In genomic region chr19:49836176-49837008, GRCh38 we compare ENCODE assay signal across 18 cellular contexts. TPM values are rescaled to one million over a fixed set of nuclear protein-coding genes. Genes with fewer than 3 reads are reported as not detected.
A peak's percentile ranks its signal among the peaks of the same experiment; 100 is the strongest.
DNase-seq lines count a peak whose midpoint lies in the region; ATAC-seq, FAIRE-seq and TF ChIP-seq lines count a peak whose summit lies in the region.
"Had no signal": no experiment of that assay in that cellular context is flagged by ENCODE, and none has a peak within 500 bp of the region (broad histone marks: within the 10 kb centered on the region; RNA-seq: fewer than 3 reads in every experiment).

No MANE protein-coding gene starts in this region.

- ATAC-seq in HCT116, result peak; percentile 49
- no peak for ATAC-seq in GM12878
- ATAC-seq in gastrocnemius medialis, result no peak
- ATAC-seq in heart right ventricle, result no peak
- ATAC-seq in activated naive CD4-positive, alpha-beta T cell treated with anti-CD3 and anti-CD28 coated beads, Interleukin-2, amount 50 U/mL, for 72 hours, result no peak

- H3K79me2 ChIP-seq in HCT116 (ENCODE audit: insufficient read depth, low read length), result no peaks in the 10 kb centered on the region
- H3K79me2 ChIP-seq in GM12878 (ENCODE audit: control insufficient read depth, insufficient read depth, low read length), result no peaks in the 10 kb centered on the region

- POLR2A ChIA-PET in HCT116 (lab: Charles Lee) (no interaction called here), GM12878 (lab: Charles Lee) (interaction anchor here (0.6 kb wide), 1 partner anchor 21 kb away, joined by 3 read pairs; no protein-coding TSS in a partner anchor)

- H2AFZ ChIP-seq in HCT116 (ENCODE audit: low read depth, low read length, poor library complexity, severe bottlenecking) (no peak overlapping the region), GM12878 (ENCODE audit: control insufficient read depth, low read depth, low read length) (no peak overlapping the region)

- H3K9ac ChIP-seq in HCT116 (ENCODE audit: low read length) (no peak overlapping the region), GM12878 (ENCODE audit: control insufficient read depth, insufficient read depth, low read length) (no peak overlapping the region)
- H3K9ac ChIP-seq: BLaER1 had no signal

- 97% methylated on average over 17 of the region's 20 CpGs for WGBS in GM12878 (ENCODE audit: insufficient coverage, insufficient replicate concordance, low lambda C conversion rate, missing lambda C conversion rate)
- WGBS in heart right ventricle, 2 donors, result 93 to 94% methylated on average over 20 of the region's 20 CpGs

- H3K9me3 ChIP-seq in HCT116 (ENCODE audit: control insufficient read depth in 1 of 2, insufficient read depth in 1 of 2, low read depth in 1 of 2, low read length in 2 of 2) (no peaks in the 10 kb centered on the region), GM12878 (replicated peaks; ENCODE audit: control insufficient read depth, insufficient read depth, low read length) (no peaks in the 10 kb centered on the region), gastrocnemius medialis (no peaks in the 10 kb centered on the region), heart right ventricle (no peaks in the 10 kb centered on the region)
- H3K9me3 ChIP-seq: BLaER1 had no signal

- TF ChIP-seq CTCF in HCT116 (IDR thresholded peaks at IDR 0.05 in 2 of 3, conservative IDR thresholded peaks at IDR 0.05 in 1 of 3; ENCODE audit: borderline replicate concordance in 1 of 3, insufficient read depth in 1 of 3, low read depth in 2 of 3, low read length in 2 of 3) (no peak), GM12878 (IDR thresholded peaks at IDR 0.05 in 2 of 3, conservative IDR thresholded peaks at IDR 0.05 in 1 of 3; ENCODE audit: control insufficient read depth in 2 of 3, extremely low read depth in 1 of 3, insufficient read depth in 1 of 3, low read depth in 3 of 3, low read length in 3 of 3) (no peak), gastrocnemius medialis (IDR thresholded peaks at IDR 0.05 in 4 of 5, conservative IDR thresholded peaks at IDR 0.05 in 1 of 5) (no peak), heart right ventricle (IDR thresholded peaks at IDR 0.05) (no peak)

- RAD21 ChIA-PET in HCT116 (lab: Charles Lee; ENCODE audit: low non-redundant PET in 1 of 2, low total read pairs in 2 of 2, uncharacterized antibody in 2 of 2, unreplicated experiment in 2 of 2) (no interaction called here), GM12878 (lab: Charles Lee; ENCODE audit: unreplicated experiment) (no interaction called here)

- H3K9me3 Mint-ChIP-seq in activated naive CD4-positive, alpha-beta T cell treated with anti-CD3 and anti-CD28 coated beads, Interleukin-2, amount 50 U/mL, for 72 hours, result no peaks in the 10 kb centered on the region

- H3K9me2 ChIP-seq in HCT116 (ENCODE audit: insufficient read depth), result no peaks in the 10 kb centered on the region

- H3K27me3 ChIP-seq in HCT116 (ENCODE audit: insufficient read depth, low read length) (no peaks in the 10 kb centered on the region), GM12878 (replicated peaks in 1 of 2; ENCODE audit: control insufficient read depth in 2 of 2, insufficient read depth in 2 of 2, low read length in 1 of 2) (no peaks in the 10 kb centered on the region), gastrocnemius medialis (no peaks in the 10 kb centered on the region), heart right ventricle (no peaks in the 10 kb centered on the region)
- H3K27me3 ChIP-seq: BLaER1 had no signal

- TF ChIP-seq POLR2A in HCT116 (IDR thresholded peaks at IDR 0.05; ENCODE audit: borderline replicate concordance, extremely low read depth, insufficient read depth, insufficient read length) (no peak), GM12878 (IDR thresholded peaks at IDR 0.05; ENCODE audit: low read depth, low read length) (no peak; the same call in 1 of the 2 replicates), gastrocnemius medialis (IDR thresholded peaks at IDR 0.05) (no peak)

- no TSS peak for BruUV-seq in HCT116 (replicated peaks; lab: Mats Ljungman, UMichigan)
- no TSS peak for BruUV-seq in GM12878 (replicated peaks; lab: Mats Ljungman, UMichigan)

- no peak for DNase-seq in HCT116 (ENCODE audit: low read depth, low spot score)
- DNase-seq in GM12878 (ENCODE audit: low read depth, low spot score), result no peak
- no peak for DNase-seq in gastrocnemius medialis
- DNase-seq in stimulated activated naive CD4-positive, alpha-beta T cell (lab: John Stamatoyannopoulos, UW), result no peak
- DNase-seq in heart right ventricle, result no peak
- DNase-seq in activated naive CD4-positive, alpha-beta T cell treated with anti-CD3 and anti-CD28 coated beads, Interleukin-2, amount 50 U/mL, for 72 hours (ENCODE audit: low spot score in 2 of 2), result no peak
- DNase-seq: Calu3; CD4-positive, alpha-beta memory T cell; EL; HCEC 1CT; KG1; NCI-H187 treated with DMSO at 0.1 percent for 48 hours; NCI-H345; NCI-H524 treated with DMSO at 0.1 percent for 48 hours; RPMI8226 had no signal

- no peak overlapping the region for H3K4me2 ChIP-seq in HCT116 (ENCODE audit: low read length)
- H3K4me2 ChIP-seq in GM12878 (ENCODE audit: control insufficient read depth, insufficient read depth), result no peak overlapping the region
- H3K4me2 ChIP-seq: BLaER1 had no signal

- FAIRE-seq in GM12878 (lab: Jason Lieb, UNC), result no peak
- FAIRE-seq: GM12891, GM19239 had no signal

- TF ChIP-seq RAD21 in HCT116 (IDR thresholded peaks at IDR 0.05; ENCODE audit: low read depth), result no peak
- TF ChIP-seq RAD21 in GM12878 (IDR thresholded peaks at IDR 0.05; ENCODE audit: insufficient read depth, low read depth, low read length), result no peak

- no peaks in the 10 kb centered on the region for H4K20me1 ChIP-seq in HCT116 (ENCODE audit: insufficient read depth)
- no peaks in the 10 kb centered on the region for H4K20me1 ChIP-seq in GM12878 (ENCODE audit: control insufficient read depth, insufficient read depth)

- peak overlapping the region in 1 of 2 donors; percentile 39 for H3K27ac Mint-ChIP-seq in activated naive CD4-positive, alpha-beta T cell treated with anti-CD3 and anti-CD28 coated beads, Interleukin-2, amount 50 U/mL, for 72 hours

- H3K27ac ChIP-seq in HCT116 (ENCODE audit: low read depth, low read length), result no peak overlapping the region
- no peak overlapping the region for H3K27ac ChIP-seq in GM12878 (ENCODE audit: control insufficient read depth, insufficient read depth)
- peak overlapping the region; percentile 94 to 96 (median 94) for H3K27ac ChIP-seq in gastrocnemius medialis
- no peak overlapping the region for H3K27ac ChIP-seq in heart right ventricle
- H3K27ac ChIP-seq: BLaER1 had no signal

- TF ChIP-seq EP300 in GM12878 (IDR thresholded peaks at IDR 0.05; ENCODE audit: borderline replicate concordance in 1 of 2, control insufficient read depth in 1 of 2, low read depth in 2 of 2, low read length in 2 of 2), result no peak

- H3K4me3 ChIP-seq in HCT116 (replicated peaks in 1 of 2; ENCODE audit: low read depth in 1 of 2, low read length in 2 of 2) (no peak overlapping the region), GM12878 (no peak overlapping the region), gastrocnemius medialis (no peak overlapping the region), heart right ventricle (no peak overlapping the region)
- H3K4me3 ChIP-seq: BLaER1 had no signal

- no peaks in the 10 kb centered on the region for H3K4me1 ChIP-seq in HCT116 (ENCODE audit: control insufficient read depth in 1 of 2, insufficient read depth in 2 of 2, low read length in 2 of 2)
- no peaks in the 10 kb centered on the region for H3K4me1 ChIP-seq in GM12878 (ENCODE audit: control insufficient read depth, insufficient read depth, low read length)
- peaks cover 21 to 26% of the 10 kb centered on the region in 2 donors for H3K4me1 ChIP-seq in gastrocnemius medialis
- peaks cover 0 to 17% (median 0%) of the 10 kb centered on the region in 9 donors for H3K4me1 ChIP-seq in heart right ventricle

- H3K36me3 Mint-ChIP-seq in activated naive CD4-positive, alpha-beta T cell treated with anti-CD3 and anti-CD28 coated beads, Interleukin-2, amount 50 U/mL, for 72 hours, result peaks cover 4 to 12% of the 10 kb centered on the region in 2 donors

- in situ Hi-C loops in GM12878 (cut with MboI), result no loop called here
- in situ Hi-C loops in gastrocnemius medialis (cut with MboI; ENCODE audit: low sequenced_read_pairs in 4 of 4), result no loop called here

- SMC1A ChIA-PET in GM12878 (lab: Charles Lee; ENCODE audit: uncharacterized antibody, unreplicated experiment), result no interaction called here

- H3K36me3 ChIP-seq in HCT116 (ENCODE audit: control insufficient read depth in 1 of 2, insufficient read depth in 2 of 2, low read length in 2 of 2), result peaks cover 34 to 49% of the 10 kb centered on the region in 2 experiments
- H3K36me3 ChIP-seq in GM12878 (ENCODE audit: control insufficient read depth in 2 of 2, insufficient read depth in 2 of 2, low read length in 1 of 2), result peaks cover 19 to 27% of the 10 kb centered on the region in 2 experiments
- H3K36me3 ChIP-seq in gastrocnemius medialis, result peaks cover 0 to 81% of the 10 kb centered on the region in 2 donors
- H3K36me3 ChIP-seq in heart right ventricle, result peaks cover 0 to 98% (median 63%) of the 10 kb centered on the region in 9 donors

- intact Hi-C loops in HCT116 (cut with micrococcal nuclease), result no loop called here
- intact Hi-C loops in GM12878 (cut with micrococcal nuclease; ENCODE audit: unreplicated experiment), result no loop called here
- intact Hi-C loops in gastrocnemius medialis (cut with DNase I; ENCODE audit: low total_unique reads), result no loop called here
- intact Hi-C loops in heart right ventricle (cut with DNase I), result loop anchor here in 1 of 10 donors (10.0 kb wide), 1 partner anchor 1238 kb away; no protein-coding TSS in a partner anchor

- CTCF ChIA-PET in HCT116 (lab: Charles Lee), result no interaction called here
- CTCF ChIA-PET in GM12878 (lab: Yijun Ruan, JAX), result interaction anchor here (1.2 kb wide), 1 partner anchor 102 kb away, joined by 3 read pairs; no protein-coding TSS in a partner anchor

RNA-seq across cellular contexts. Expression of gene PTOV1, which starts 14.6 kb away (rescaled TPM):
- total RNA-seq in HCT116 (2021; ENCODE audit: unreplicated experiment), result 236 TPM
- 179 and 183 TPM in 2 replicates for polyA plus RNA-seq in HCT116 (2012)
- total RNA-seq in GM12878 (2013; cell fraction: nucleolus; rRNA removed), result 58.2 and 66.1 TPM in 2 replicates
- 28.7 and 36.6 TPM in 2 replicates for total RNA-seq in GM12878 (2014; rRNA removed)
- total RNA-seq in GM12878 (2014; rRNA removed; fragmentation: Illumina TruSeq; extraction: Trizol), result 17.8 and 18.1 TPM in 2 replicates
- total RNA-seq in GM12878 (2021), result 76.7 and 83.5 TPM in 2 replicates
- polyA plus RNA-seq in GM12878 (2011; ENCODE audit: low read depth), result 30.2 TPM
- 13.2 and 23.4 TPM in 2 replicates for polyA plus RNA-seq in GM12878 (2011; rRNA removed)
- 27.6 and 37.3 TPM in 2 replicates for polyA plus RNA-seq in GM12878 (2011; cell fraction: cytosol; rRNA removed)
- 211 and 220 TPM in 2 replicates for polyA plus RNA-seq in GM12878 (2011; cell fraction: nucleus; rRNA removed)
- 65.8 and 71.6 TPM in 2 replicates for polyA plus RNA-seq in GM12878 (2012)
- polyA plus RNA-seq in GM12878 (2014; fragmentation: Illumina TruSeq; extraction: Trizol), result 3.6 and 21.2 TPM in 2 replicates
- 10 to 100 TPM in 1 of 2 experiments, 1 to 10 TPM in 1; 3.2 to 10.6 TPM for polyA plus RNA-seq in GM12878 (2014; fragmentation: Nextera tagmentation; extraction: Ambion mirVana)
- polyA plus RNA-seq in GM12878 (2014; rRNA removed), result 38.1 and 41.5 TPM in 2 replicates
- 10 to 100 TPM; 14.8 to 45.0 TPM for polyA plus RNA-seq in GM12878 (2016; fragmentation: Nextera tagmentation; extraction: Ambion mirVana)
- 23.6 and 59.2 TPM in 2 replicates for polyA minus RNA-seq in GM12878 (2011; rRNA and poly(A)+ RNA removed)
- 23.4 and 35.5 TPM in 2 replicates for polyA minus RNA-seq in GM12878 (2011; cell fraction: cytosol; rRNA and poly(A)+ RNA removed)
- 46.5 and 68.3 TPM in 2 replicates for polyA minus RNA-seq in GM12878 (2011; cell fraction: nucleus; rRNA and poly(A)+ RNA removed)
- 10 to 100 TPM; 77.6 to 88.2 (median 87.0) TPM for total RNA-seq in gastrocnemius medialis
- 100 to 1,000 TPM in 3 of 10 donors, 10 to 100 TPM in 7; 67.8 to 137 (median 90.0) TPM for total RNA-seq in heart right ventricle
- polyA plus RNA-seq in heart right ventricle, result 100 to 1,000 TPM; 107 to 220 TPM
- total RNA-seq in activated naive CD4-positive, alpha-beta T cell treated with anti-CD3 and anti-CD28 coated beads, Interleukin-2, amount 50 U/mL, for 72 hours, result 100 to 1,000 TPM; 110 TPM

RNA-seq across cellular contexts. Expression of gene MED25, which starts 18.3 kb away (rescaled TPM):
- total RNA-seq in HCT116 (2021; ENCODE audit: unreplicated experiment), result 77.7 TPM
- 56.6 and 62.7 TPM in 2 replicates for polyA plus RNA-seq in HCT116 (2012)
- total RNA-seq in GM12878 (2013; cell fraction: nucleolus; rRNA removed), result 48.8 and 55.5 TPM in 2 replicates
- 12.8 and 15.6 TPM in 2 replicates for total RNA-seq in GM12878 (2014; rRNA removed)
- total RNA-seq in GM12878 (2014; rRNA removed; fragmentation: Illumina TruSeq; extraction: Trizol), result 8.0 and 8.2 TPM in 2 replicates
- 49.5 and 53.9 TPM in 2 replicates for total RNA-seq in GM12878 (2021)
- polyA plus RNA-seq in GM12878 (2011; ENCODE audit: low read depth), result 23.8 TPM
- 12.6 and 15.5 TPM in 2 replicates for polyA plus RNA-seq in GM12878 (2011; rRNA removed)
- polyA plus RNA-seq in GM12878 (2011; cell fraction: cytosol; rRNA removed), result 14.4 and 17.5 TPM in 2 replicates
- 104 and 107 TPM in 2 replicates for polyA plus RNA-seq in GM12878 (2011; cell fraction: nucleus; rRNA removed)
- polyA plus RNA-seq in GM12878 (2012), result 37.8 and 50.2 TPM in 2 replicates
- polyA plus RNA-seq in GM12878 (2014; fragmentation: Illumina TruSeq; extraction: Trizol), result 14.3 and 32.4 TPM in 2 replicates
- polyA plus RNA-seq in GM12878 (2014; fragmentation: Nextera tagmentation; extraction: Ambion mirVana), result 1 to 10 TPM; 3.5 to 5.2 TPM
- polyA plus RNA-seq in GM12878 (2014; rRNA removed), result 24.5 and 34.4 TPM in 2 replicates
- polyA plus RNA-seq in GM12878 (2016; fragmentation: Nextera tagmentation; extraction: Ambion mirVana), result 10 to 100 TPM; 18.7 to 20.7 TPM
- 27.4 and 44.8 TPM in 2 replicates for polyA minus RNA-seq in GM12878 (2011; rRNA and poly(A)+ RNA removed)
- 18.2 and 19.9 TPM in 2 replicates for polyA minus RNA-seq in GM12878 (2011; cell fraction: cytosol; rRNA and poly(A)+ RNA removed)
- 28.3 and 50.0 TPM in 2 replicates for polyA minus RNA-seq in GM12878 (2011; cell fraction: nucleus; rRNA and poly(A)+ RNA removed)
- total RNA-seq in gastrocnemius medialis, result 100 to 1,000 TPM in 1 of 4 donors, 10 to 100 TPM in 3; 46.6 to 105 (median 78.7) TPM
- total RNA-seq in heart right ventricle, result 100 to 1,000 TPM in 1 of 10 donors, 10 to 100 TPM in 9; 39.7 to 110 (median 54.9) TPM
- 100 to 1,000 TPM in 1 of 2 donors, 10 to 100 TPM in 1; 39.5 to 149 TPM for polyA plus RNA-seq in heart right ventricle
- total RNA-seq in activated naive CD4-positive, alpha-beta T cell treated with anti-CD3 and anti-CD28 coated beads, Interleukin-2, amount 50 U/mL, for 72 hours, result 10 to 100 TPM; 58.4 to 68.2 TPM

RNA-seq across cellular contexts. Expression of gene FUZ, which starts 23.3 kb away (rescaled TPM):
- total RNA-seq in HCT116 (2021; ENCODE audit: unreplicated experiment) (1.1 TPM), GM12878 (2014; rRNA removed) (10.8 and 11.2 TPM in 2 replicates), GM12878 (2014; rRNA removed; fragmentation: Illumina TruSeq; extraction: Trizol) (5.0 and 6.0 TPM in 2 replicates), GM12878 (2021) (10.4 and 11.5 TPM in 2 replicates), gastrocnemius medialis (10 to 100 TPM; 14.2 to 35.5 (median 26.0) TPM), heart right ventricle (10 to 100 TPM; 11.4 to 20.8 (median 14.4) TPM)
- 1.0 and 2.3 TPM in 2 replicates for polyA plus RNA-seq in HCT116 (2012)
- total RNA-seq in GM12878 (2013; cell fraction: nucleolus; rRNA removed), result 8.9 and 9.1 TPM in 2 replicates
- 7.5 TPM for polyA plus RNA-seq in GM12878 (2011; ENCODE audit: low read depth)
- polyA plus RNA-seq in GM12878 (2011; rRNA removed) (8.3 and 8.5 TPM in 2 replicates), GM12878 (2014; fragmentation: Illumina TruSeq; extraction: Trizol) (4.8 and 5.1 TPM in 2 replicates), GM12878 (2014; fragmentation: Nextera tagmentation; extraction: Ambion mirVana) (under 1 TPM; 0.18 to 0.38 TPM), GM12878 (2014; rRNA removed) (9.0 and 11.0 TPM in 2 replicates), GM12878 (2016; fragmentation: Nextera tagmentation; extraction: Ambion mirVana) (10 to 100 TPM in 1 of 2 experiments, 1 to 10 TPM in 1; 9.3 to 10.4 TPM), heart right ventricle (10 to 100 TPM; 16.4 to 24.1 TPM)
- 8.5 and 12.6 TPM in 2 replicates for polyA plus RNA-seq in GM12878 (2011; cell fraction: cytosol; rRNA removed)
- 21.0 and 21.7 TPM in 2 replicates for polyA plus RNA-seq in GM12878 (2011; cell fraction: nucleus; rRNA removed)
- polyA plus RNA-seq in GM12878 (2012), result 9.1 and 10.3 TPM in 2 replicates
- polyA minus RNA-seq in GM12878 (2011; rRNA and poly(A)+ RNA removed), result 5.0 and 7.3 TPM in 2 replicates
- 4.6 and 7.5 TPM in 2 replicates for polyA minus RNA-seq in GM12878 (2011; cell fraction: cytosol; rRNA and poly(A)+ RNA removed)
- 3.4 and 4.5 TPM in 2 replicates for polyA minus RNA-seq in GM12878 (2011; cell fraction: nucleus; rRNA and poly(A)+ RNA removed)
- total RNA-seq in activated naive CD4-positive, alpha-beta T cell treated with anti-CD3 and anti-CD28 coated beads, Interleukin-2, amount 50 U/mL, for 72 hours, result 10 to 100 TPM; 14.8 to 24.8 TPM

RNA-seq across cellular contexts. Expression of gene PNKP, which starts 31.0 kb away (rescaled TPM):
- total RNA-seq in HCT116 (2021; ENCODE audit: unreplicated experiment) (129 TPM), GM12878 (2014; rRNA removed) (42.3 and 55.5 TPM in 2 replicates), GM12878 (2014; rRNA removed; fragmentation: Illumina TruSeq; extraction: Trizol) (19.3 and 20.2 TPM in 2 replicates), GM12878 (2021) (61.4 and 82.3 TPM in 2 replicates), gastrocnemius medialis (10 to 100 TPM; 14.9 to 43.4 (median 21.1) TPM), heart right ventricle (10 to 100 TPM; 24.0 to 43.9 (median 34.6) TPM)
- 53.4 and 61.0 TPM in 2 replicates for polyA plus RNA-seq in HCT116 (2012)
- 72.0 and 74.7 TPM in 2 replicates for total RNA-seq in GM12878 (2013; cell fraction: nucleolus; rRNA removed)
- 13.5 TPM for polyA plus RNA-seq in GM12878 (2011; ENCODE audit: low read depth)
- polyA plus RNA-seq in GM12878 (2011; rRNA removed) (9.2 and 14.6 TPM in 2 replicates), GM12878 (2014; fragmentation: Illumina TruSeq; extraction: Trizol) (15.1 and 20.3 TPM in 2 replicates), GM12878 (2014; fragmentation: Nextera tagmentation; extraction: Ambion mirVana) (1 to 10 TPM; 2.9 to 4.0 TPM), GM12878 (2014; rRNA removed) (73.5 and 77.2 TPM in 2 replicates), GM12878 (2016; fragmentation: Nextera tagmentation; extraction: Ambion mirVana) (10 to 100 TPM; 46.2 to 47.4 TPM), heart right ventricle (10 to 100 TPM; 31.8 to 91.7 TPM)
- 12.5 and 23.5 TPM in 2 replicates for polyA plus RNA-seq in GM12878 (2011; cell fraction: cytosol; rRNA removed)
- polyA plus RNA-seq in GM12878 (2011; cell fraction: nucleus; rRNA removed), result 123 and 193 TPM in 2 replicates
- polyA plus RNA-seq in GM12878 (2012), result 31.3 and 48.0 TPM in 2 replicates
- 9.7 and 14.6 TPM in 2 replicates for polyA minus RNA-seq in GM12878 (2011; rRNA and poly(A)+ RNA removed)
- polyA minus RNA-seq in GM12878 (2011; cell fraction: cytosol; rRNA and poly(A)+ RNA removed), result 9.6 and 16.8 TPM in 2 replicates
- polyA minus RNA-seq in GM12878 (2011; cell fraction: nucleus; rRNA and poly(A)+ RNA removed), result 27.8 and 56.3 TPM in 2 replicates
- 100 to 1,000 TPM in 1 of 2 donors, 10 to 100 TPM in 1; 90.6 to 119 TPM for total RNA-seq in activated naive CD4-positive, alpha-beta T cell treated with anti-CD3 and anti-CD28 coated beads, Interleukin-2, amount 50 U/mL, for 72 hours

RNA-seq across cellular contexts. Expression of gene AKT1S1, which starts 40.8 kb away (rescaled TPM):
- total RNA-seq in HCT116 (2021; ENCODE audit: unreplicated experiment) (70.6 TPM), GM12878 (2014; rRNA removed) (7.7 and 9.3 TPM in 2 replicates), GM12878 (2014; rRNA removed; fragmentation: Illumina TruSeq; extraction: Trizol) (3.8 and 5.1 TPM in 2 replicates), GM12878 (2021) (20.9 and 21.4 TPM in 2 replicates), gastrocnemius medialis (10 to 100 TPM; 23.8 to 56.8 (median 43.4) TPM), heart right ventricle (10 to 100 TPM; 26.0 to 51.9 (median 32.4) TPM)
- 49.3 and 54.5 TPM in 2 replicates for polyA plus RNA-seq in HCT116 (2012)
- 16.5 and 17.4 TPM in 2 replicates for total RNA-seq in GM12878 (2013; cell fraction: nucleolus; rRNA removed)
- 3.8 TPM for polyA plus RNA-seq in GM12878 (2011; ENCODE audit: low read depth)
- polyA plus RNA-seq in GM12878 (2011; rRNA removed) (7.2 and 13.1 TPM in 2 replicates), GM12878 (2014; fragmentation: Illumina TruSeq; extraction: Trizol) (9.4 and 11.6 TPM in 2 replicates), GM12878 (2014; fragmentation: Nextera tagmentation; extraction: Ambion mirVana) (1 to 10 TPM in 1 of 2 experiments, under 1 TPM in 1; 0.43 to 1.2 TPM), GM12878 (2014; rRNA removed) (23.0 and 24.5 TPM in 2 replicates), GM12878 (2016; fragmentation: Nextera tagmentation; extraction: Ambion mirVana) (10 to 100 TPM; 13.4 to 15.4 TPM), heart right ventricle (10 to 100 TPM; 42.6 to 48.1 TPM)
- polyA plus RNA-seq in GM12878 (2011; cell fraction: cytosol; rRNA removed), result 19.6 and 24.1 TPM in 2 replicates
- 62.1 and 64.3 TPM in 2 replicates for polyA plus RNA-seq in GM12878 (2011; cell fraction: nucleus; rRNA removed)
- 16.2 and 17.4 TPM in 2 replicates for polyA plus RNA-seq in GM12878 (2012)
- 6.1 and 9.8 TPM in 2 replicates for polyA minus RNA-seq in GM12878 (2011; rRNA and poly(A)+ RNA removed)
- 5.3 and 5.8 TPM in 2 replicates for polyA minus RNA-seq in GM12878 (2011; cell fraction: cytosol; rRNA and poly(A)+ RNA removed)
- 14.9 and 24.9 TPM in 2 replicates for polyA minus RNA-seq in GM12878 (2011; cell fraction: nucleus; rRNA and poly(A)+ RNA removed)
- 10 to 100 TPM; 16.9 to 34.4 TPM for total RNA-seq in activated naive CD4-positive, alpha-beta T cell treated with anti-CD3 and anti-CD28 coated beads, Interleukin-2, amount 50 U/mL, for 72 hours

Comparison
In these comparisons a context has a peak if more than half of its experiments do, and no peak if none do; other contexts are left out.
1. H3K27ac ChIP-seq: peak in gastrocnemius medialis (4 of 4); none in HCT116 (single experiment), GM12878 (single experiment) and heart right ventricle (0 of 10).